9 cellular contexts compared by ENCODE assay signal in genomic region chr6:35296931-35297330, GRCh38. TPM values are rescaled to one million over a fixed set of nuclear protein-coding genes. Genes with fewer than 3 reads are reported as not detected.
DNase-seq lines count a peak whose midpoint lies in the region; ATAC-seq and TF ChIP-seq lines count a peak whose summit lies in the region.
"Had no signal": no experiment of that assay in that cellular context is flagged by ENCODE, and none has a peak within 500 bp of the region (broad histone marks: within the 10 kb centered on the region; RNA-seq: fewer than 3 reads in every experiment).

No MANE protein-coding gene starts in this region.

- H3K9me3 Mint-ChIP-seq in activated CD4-positive, alpha-beta memory T cell treated with anti-CD3 and anti-CD28 coated beads for 36 hours, result no peaks in the 10 kb centered on the region
- no peaks in the 10 kb centered on the region for H3K9me3 Mint-ChIP-seq in natural killer cell treated with Interleukin-12 subunit alpha and Interleukin-12 subunit beta and Interleukin-15 and Interleukin-18, amount 100 ng/mL, for 72 hours

- peak overlapping the region; percentile 94 to 99 (median 98) for H3K4me2 ChIP-seq in BLaER1 treated with 17β-estradiol and CSF1 and Interleukin-3, amounts not matched to agents 10 nM and 100 nM

- no peak overlapping the region for H3K4me3 Mint-ChIP-seq in activated CD4-positive, alpha-beta memory T cell treated with anti-CD3 and anti-CD28 coated beads for 36 hours
- peak overlapping the region; percentile 93 for H3K4me3 Mint-ChIP-seq in natural killer cell treated with Interleukin-12 subunit alpha and Interleukin-12 subunit beta and Interleukin-15 and Interleukin-18, amount 100 ng/mL, for 72 hours

- in situ Hi-C loops in GM13976 (cut with MboI; ENCODE audit: low sequenced_read_pairs, unreplicated experiment), result no loop called here

- no peaks in the 10 kb centered on the region for H3K27me3 ChIP-seq in BLaER1 treated with 17β-estradiol and CSF1 and Interleukin-3, amounts not matched to agents 10 nM and 100 nM

- TF ChIP-seq CTCF in GM13976 (IDR thresholded peaks at IDR 0.05; ENCODE audit: borderline replicate concordance, control extremely low read depth, extremely low read depth, insufficient read depth, missing control alignments), result no peak

- H3K36me3 Mint-ChIP-seq in activated CD4-positive, alpha-beta memory T cell treated with anti-CD3 and anti-CD28 coated beads for 36 hours, result peaks cover 15% of the 10 kb centered on the region
- H3K36me3 Mint-ChIP-seq in natural killer cell treated with Interleukin-12 subunit alpha and Interleukin-12 subunit beta and Interleukin-15 and Interleukin-18, amount 100 ng/mL, for 72 hours, result peaks cover 11% of the 10 kb centered on the region

- peaks cover under 1 to 47% (median 30%) of the 10 kb centered on the region in 11 experiments; a peak in 19 of 22 replicates for H3K36me3 ChIP-seq in BLaER1 treated with 17β-estradiol and CSF1 and Interleukin-3, amounts not matched to agents 10 nM and 100 nM

- H4K20me1 ChIP-seq in BLaER1 treated with 17β-estradiol and CSF1 and Interleukin-3, amounts not matched to agents 10 nM and 100 nM, result peaks cover 0 to 18% (median 6%) of the 10 kb centered on the region in 11 experiments; a peak in 6 of 22 replicates

- peak overlapping the region; percentile 28 for H3K27ac Mint-ChIP-seq in activated CD4-positive, alpha-beta memory T cell treated with anti-CD3 and anti-CD28 coated beads for 36 hours
- H3K27ac Mint-ChIP-seq in natural killer cell treated with Interleukin-12 subunit alpha and Interleukin-12 subunit beta and Interleukin-15 and Interleukin-18, amount 100 ng/mL, for 72 hours, result peak overlapping the region; percentile 89 to 91

- peak overlapping the region; percentile 79 to 92 (median 90); a peak in 20 of 22 replicates for H3K9ac ChIP-seq in BLaER1 treated with 17β-estradiol and CSF1 and Interleukin-3, amounts not matched to agents 10 nM and 100 nM

- no peak for ATAC-seq in natural killer cell treated with Interleukin-12 subunit alpha and Interleukin-12 subunit beta and Interleukin-15 and Interleukin-18, amount 100 ng/mL, for 72 hours
- no peak for ATAC-seq in HG02885 (IDR thresholded peaks at IDR 0.05; ENCODE audit: poor library complexity, unreplicated experiment)

- CTCF ChIA-PET in activated CD4-positive, alpha-beta memory T cell treated with anti-CD3 and anti-CD28 coated beads for 36 hours (lab: Charles Lee), result interaction anchor here (0.7 to 11.0 kb wide), 18 partner anchors 9 to 258 kb away, joined by 3 to 232 read pairs (median 6); partner anchors contain the start of genes FANCE, PPARD and RPL10A

- POLR2A ChIA-PET in activated CD4-positive, alpha-beta memory T cell treated with anti-CD3 and anti-CD28 coated beads for 36 hours (lab: Charles Lee), result interaction anchor here (1.4 to 1.8 kb wide), 3 partner anchors 31 to 173 kb away, joined by 3 to 6 read pairs (median 4); no protein-coding TSS in a partner anchor

- intact Hi-C loops in activated CD4-positive, alpha-beta memory T cell treated with anti-CD3 and anti-CD28 coated beads for 36 hours (cut with micrococcal nuclease), result loop anchor here (1.0 kb wide), 4 partner anchors 30 to 171 kb away; partner anchors contain the start of genes PPARD and RPL10A

- peak; percentile 15 for DNase-seq in GM13976 (ENCODE audit: low spot score)
- no peak for DNase-seq in activated CD4-positive, alpha-beta memory T cell treated with anti-CD3 and anti-CD28 coated beads for 36 hours
- no peak for DNase-seq in natural killer cell treated with Interleukin-12 subunit alpha and Interleukin-12 subunit beta and Interleukin-15 and Interleukin-18, amount 100 ng/mL, for 72 hours (ENCODE audit: low spot score)
- DNase-seq in SK-N-DZ (ENCODE audit: low spot score), result no peak
- DNase-seq in NCI-H748 (lab: John Stamatoyannopoulos, UW; ENCODE audit: unreplicated experiment), result no peak
- DNase-seq in NK-92 (lab: John Stamatoyannopoulos, UW; ENCODE audit: unreplicated experiment), result no peak

- H3K4me1 ChIP-seq in BLaER1 treated with 17β-estradiol and CSF1 and Interleukin-3, amounts not matched to agents 10 nM and 100 nM, result peaks cover 60 to 100% (median 97%) of the 10 kb centered on the region in 10 experiments

- H3K27me3 Mint-ChIP-seq in activated CD4-positive, alpha-beta memory T cell treated with anti-CD3 and anti-CD28 coated beads for 36 hours, result no peaks in the 10 kb centered on the region
- no peaks in the 10 kb centered on the region for H3K27me3 Mint-ChIP-seq in natural killer cell treated with Interleukin-12 subunit alpha and Interleukin-12 subunit beta and Interleukin-15 and Interleukin-18, amount 100 ng/mL, for 72 hours

- peak overlapping the region in 2 of 10 experiments; percentile 71 to 83; a peak in 3 of 20 replicates for H3K4me3 ChIP-seq in BLaER1 treated with 17β-estradiol and CSF1 and Interleukin-3, amounts not matched to agents 10 nM and 100 nM

- peak overlapping the region; percentile 1 to 96 (median 93); a peak in 21 of 22 replicates for H3K27ac ChIP-seq in BLaER1 treated with 17β-estradiol and CSF1 and Interleukin-3, amounts not matched to agents 10 nM and 100 nM

- H3K4me1 Mint-ChIP-seq in activated CD4-positive, alpha-beta memory T cell treated with anti-CD3 and anti-CD28 coated beads for 36 hours (ENCODE audit: low read depth), result peaks cover 36% of the 10 kb centered on the region
- H3K4me1 Mint-ChIP-seq in natural killer cell treated with Interleukin-12 subunit alpha and Interleukin-12 subunit beta and Interleukin-15 and Interleukin-18, amount 100 ng/mL, for 72 hours (ENCODE audit: low read depth in 2 of 2), result peaks cover 28 to 29% of the 10 kb centered on the region in 2 donors

- no peaks in the 10 kb centered on the region for H3K9me3 ChIP-seq in BLaER1 treated with 17β-estradiol and CSF1 and Interleukin-3, amounts not matched to agents 10 nM and 100 nM (replicated peaks in 1 of 11)

RNA-seq across cellular contexts. Expression of gene DEF6, which starts 0.7 kb away (rescaled TPM):
- 100 to 1,000 TPM; 103 TPM for total RNA-seq in activated CD4-positive, alpha-beta memory T cell treated with anti-CD3 and anti-CD28 coated beads for 36 hours
- total RNA-seq in natural killer cell treated with Interleukin-12 subunit alpha and Interleukin-12 subunit beta and Interleukin-15 and Interleukin-18, amount 100 ng/mL, for 72 hours, result 100 to 1,000 TPM in 1 of 2 donors, 10 to 100 TPM in 1; 82.3 to 105 TPM
- polyA plus RNA-seq in SK-N-DZ (2014; cell fraction: cytosol; rRNA removed), result 1.8 and 2.3 TPM in 2 replicates
- polyA plus RNA-seq in SK-N-DZ (2014; cell fraction: nucleus; rRNA removed), result 2.2 and 2.5 TPM in 2 replicates
- total RNA-seq: myocyte had no signal

RNA-seq across cellular contexts. Expression of gene ZNF76, which starts 37.4 kb away (rescaled TPM):
- 10 to 100 TPM; 35.2 to 38.5 TPM for total RNA-seq in activated CD4-positive, alpha-beta memory T cell treated with anti-CD3 and anti-CD28 coated beads for 36 hours
- total RNA-seq in natural killer cell treated with Interleukin-12 subunit alpha and Interleukin-12 subunit beta and Interleukin-15 and Interleukin-18, amount 100 ng/mL, for 72 hours, result 10 to 100 TPM; 24.0 to 52.2 TPM
- 15.5 and 18.4 TPM in 2 replicates for polyA plus RNA-seq in SK-N-DZ (2014; cell fraction: cytosol; rRNA removed)
- polyA plus RNA-seq in SK-N-DZ (2014; cell fraction: nucleus; rRNA removed), result 60.8 and 107 TPM in 2 replicates

RNA-seq across cellular contexts. Expression of gene PPARD, which starts 45.4 kb away (rescaled TPM):
- 10 to 100 TPM; 19.9 to 20.9 TPM for total RNA-seq in activated CD4-positive, alpha-beta memory T cell treated with anti-CD3 and anti-CD28 coated beads for 36 hours
- total RNA-seq in natural killer cell treated with Interleukin-12 subunit alpha and Interleukin-12 subunit beta and Interleukin-15 and Interleukin-18, amount 100 ng/mL, for 72 hours, result 10 to 100 TPM; 19.6 to 19.9 TPM
- polyA plus RNA-seq in SK-N-DZ (2014; cell fraction: cytosol; rRNA removed), result 7.7 and 9.4 TPM in 2 replicates
- 7.1 and 11.0 TPM in 2 replicates for polyA plus RNA-seq in SK-N-DZ (2014; cell fraction: nucleus; rRNA removed)
